In genomic region chr16:2708290-2708639, GRCh38 we compare ENCODE assay signal across 26 cellular contexts.
"Had no signal": no experiment of that assay in that cellular context is flagged by ENCODE, and none has a peak within 500 bp of the region (broad histone marks: within the 10 kb centered on the region; RNA-seq: fewer than 3 reads in every experiment).

No MANE protein-coding gene starts in this region.

- H3K4me1 Mint-ChIP-seq: brain had no signal

- DNase-seq: activated CD4-positive, alpha-beta T cell treated with anti-CD3 and anti-CD28 coated beads for 4 hours; activated CD8-positive, alpha-beta memory T cell treated with anti-CD3 and anti-CD28 coated beads, Interleukin-2, amount 50 U/mL, for 48 hours; activated CD8-positive, alpha-beta T cell treated with anti-CD3 and anti-CD28 coated beads for 36 hours; activated effector memory CD4-positive, alpha-beta T cell treated with anti-CD3 and anti-CD28 coated beads, Interleukin-2, amount 50 U/mL, for 16 hours; activated naive CD4-positive, alpha-beta T cell treated with anti-CD3 and anti-CD28 coated beads for 36 hours; activated T-cell treated with anti-CD3 and anti-CD28 coated beads, Interleukin-2, amount 50 U/mL, for 1 hour; amygdala; KG1; MG63; MV-4-11; NCI-H1092 treated with DMSO at 0.1 percent for 48 hours; NCI-H1417 treated with DMSO at 0.1 percent for 48 hours; NCI-H1694; NCI-H2029; NCI-H2107; NCI-H2171 treated with DMSO at 0.1 percent for 48 hours; NCI-H226; NCI-H526 treated with DMSO at 0.1 percent for 48 hours; NCI-H82; Peyer's patch; SHP77 had no signal

- H3K9me3 Mint-ChIP-seq: activated CD8-positive, alpha-beta T cell treated with anti-CD3 and anti-CD28 coated beads for 36 hours; activated naive CD4-positive, alpha-beta T cell treated with anti-CD3 and anti-CD28 coated beads for 36 hours; brain; T-helper 1 cell treated with Interleukin-12 subunit alpha and Interleukin-12 subunit beta and Interleukin-4 antibody, amounts not matched to agents 30 μg/mL and 1 μg/mL, for 36 hours had no signal

- H3K27ac Mint-ChIP-seq: activated CD8-positive, alpha-beta T cell treated with anti-CD3 and anti-CD28 coated beads for 36 hours; activated naive CD4-positive, alpha-beta T cell treated with anti-CD3 and anti-CD28 coated beads for 36 hours; activated naive CD8-positive, alpha-beta T cell; brain; T-helper 1 cell treated with Interleukin-12 subunit alpha and Interleukin-12 subunit beta and Interleukin-4 antibody, amounts not matched to agents 30 μg/mL and 1 μg/mL, for 36 hours had no signal

- ATAC-seq: activated CD4-positive, CD25-positive, alpha-beta regulatory T cell treated with anti-CD3 and anti-CD28 coated beads, Interleukin-2, amount 50 U/mL, for 24 hours; activated CD8-positive, alpha-beta T cell treated with anti-CD3 and anti-CD28 coated beads for 36 hours; SK-N-SH treated with all-trans-retinoic acid at 6 μM for 48 hours had no signal

- H3K27me3 Mint-ChIP-seq: activated CD8-positive, alpha-beta T cell treated with anti-CD3 and anti-CD28 coated beads for 36 hours; activated naive CD8-positive, alpha-beta T cell had no signal

- H3K36me3 Mint-ChIP-seq: activated naive CD8-positive, alpha-beta T cell had no signal

- H3K4me3 Mint-ChIP-seq: activated CD8-positive, alpha-beta T cell treated with anti-CD3 and anti-CD28 coated beads for 36 hours; activated naive CD4-positive, alpha-beta T cell treated with anti-CD3 and anti-CD28 coated beads for 36 hours; activated naive CD8-positive, alpha-beta T cell; brain; T-helper 1 cell treated with Interleukin-12 subunit alpha and Interleukin-12 subunit beta and Interleukin-4 antibody, amounts not matched to agents 30 μg/mL and 1 μg/mL, for 36 hours had no signal
